Comparison of ENCODE assay signal across 16 cellular contexts in genomic region chr20:51423810-51424209, GRCh38.
A peak's percentile ranks its signal among the peaks of the same experiment; 100 is the strongest.
DNase-seq lines count a peak whose midpoint lies in the region; ATAC-seq, FAIRE-seq and TF ChIP-seq lines count a peak whose summit lies in the region.
"Had no signal": no experiment of that assay in that cellular context is flagged by ENCODE, and none has a peak within 500 bp of the region (broad histone marks: within the 10 kb centered on the region; RNA-seq: fewer than 3 reads in every experiment).

No MANE protein-coding gene starts in this region.

- no peak for DNase-seq in CD8-positive, alpha-beta T cell
- no peak for DNase-seq in astrocyte (ENCODE audit: low read depth)
- no peak for DNase-seq in naive thymus-derived CD4-positive, alpha-beta T cell
- DNase-seq in NCI-H524 (lab: John Stamatoyannopoulos, UW) = no peak
- DNase-seq in amygdala (lab: John Stamatoyannopoulos, UW) = no peak
- no peak for DNase-seq in dorsolateral prefrontal cortex
- DNase-seq: body of pancreas, C1 segment of cervical spinal cord, left cardiac atrium, NCI-H2227 treated with DMSO at 0.1 percent for 48 hours, T-helper 9 cell had no signal

- peaks cover 21% of the 10 kb centered on the region for H3K4me1 ChIP-seq in CD8-positive, alpha-beta T cell (ENCODE audit: insufficient read depth, low read length)
- peaks cover 14% of the 10 kb centered on the region for H3K4me1 ChIP-seq in astrocyte (ENCODE audit: insufficient read depth, low read length)
- H3K4me1 ChIP-seq in naive thymus-derived CD4-positive, alpha-beta T cell (ENCODE audit: control insufficient read depth in 2 of 2, insufficient read depth in 2 of 2, low read length in 2 of 2) = peaks cover 0 to 71% of the 10 kb centered on the region in 2 donors
- H3K4me1 ChIP-seq: HAP-1 had no signal

- H3K9ac ChIP-seq in astrocyte (ENCODE audit: low read length) = no peak overlapping the region

- no peak for TF ChIP-seq CTCF in CD8-positive, alpha-beta T cell (IDR thresholded peaks at IDR 0.05)
- TF ChIP-seq CTCF in astrocyte (IDR thresholded peaks at IDR 0.05; ENCODE audit: insufficient read depth, low read depth, low read length) (no peak), dorsolateral prefrontal cortex (IDR thresholded peaks at IDR 0.05 in 54 of 56, conservative IDR thresholded peaks at IDR 0.05 in 2 of 56; ENCODE audit: low read depth in 1 of 56, partially characterized antibody in 56 of 56) (no peak)

- CTCF ChIA-PET in CD8-positive, alpha-beta T cell (lab: Charles Lee) = interaction anchor here (0.6 to 1.6 kb wide), 4 partner anchors 11 to 172 kb away, joined by 3 to 4 read pairs (median 4); no protein-coding TSS in a partner anchor
- CTCF ChIA-PET in naive thymus-derived CD4-positive, alpha-beta T cell (lab: Charles Lee) = interaction anchor here (0.7 kb wide), 1 partner anchor 22 kb away, joined by 5 read pairs; no protein-coding TSS in a partner anchor

- POLR2A ChIA-PET in CD8-positive, alpha-beta T cell (lab: Charles Lee) = interaction anchor here (1.1 to 1.5 kb wide), 2 partner anchors 19 to 71 kb away, joined by 3 read pairs; no protein-coding TSS in a partner anchor
- POLR2A ChIA-PET in naive thymus-derived CD4-positive, alpha-beta T cell (lab: Charles Lee) = no interaction called here

- H3K4me1 Mint-ChIP-seq in CD8-positive, alpha-beta T cell (ENCODE audit: low read depth) = peaks cover 49% of the 10 kb centered on the region
- H3K4me1 Mint-ChIP-seq in IgD-negative memory B cell = peaks cover 40 to 49% (median 47%) of the 10 kb centered on the region in 3 donors
- H3K4me1 Mint-ChIP-seq in astrocyte (ENCODE audit: low read depth, unreplicated experiment) = peaks cover 34% of the 10 kb centered on the region
- peaks cover 10 to 66% (median 27%) of the 10 kb centered on the region in 7 donors for H3K4me1 Mint-ChIP-seq in naive thymus-derived CD4-positive, alpha-beta T cell

- H3K36me3 Mint-ChIP-seq in CD8-positive, alpha-beta T cell = peaks cover 75% of the 10 kb centered on the region
- H3K36me3 Mint-ChIP-seq in IgD-negative memory B cell (peaks cover 6% of the 10 kb centered on the region), astrocyte (ENCODE audit: low read depth, unreplicated experiment) (no peaks in the 10 kb centered on the region)
- peaks cover 0 to 41% (median 27%) of the 10 kb centered on the region in 5 donors for H3K36me3 Mint-ChIP-seq in naive thymus-derived CD4-positive, alpha-beta T cell

- intact Hi-C loops in CD8-positive, alpha-beta T cell (cut with DNase I, micrococcal nuclease) = loop anchor here in 1 of 2 experiments (5.0 to 10.0 kb wide), 2 partner anchors 51 to 118 kb away; partner anchors contain the start of gene NFATC2
- intact Hi-C loops in naive thymus-derived CD4-positive, alpha-beta T cell (cut with micrococcal nuclease) = loop anchor here in 1 of 2 donors (5.0 kb wide), 1 partner anchor 37 kb away; no protein-coding TSS in a partner anchor
- intact Hi-C loops in dorsolateral prefrontal cortex (cut with DNase I) = no loop called here

- H3K27me3 ChIP-seq in CD8-positive, alpha-beta T cell (ENCODE audit: insufficient read depth, low read length) = no peaks in the 10 kb centered on the region
- no peaks in the 10 kb centered on the region for H3K27me3 ChIP-seq in astrocyte (ENCODE audit: insufficient read depth, low read length)
- no peaks in the 10 kb centered on the region for H3K27me3 ChIP-seq in naive thymus-derived CD4-positive, alpha-beta T cell (ENCODE audit: control insufficient read depth in 2 of 2, insufficient read depth in 2 of 2, low read length in 2 of 2)
- peaks cover 0 to 3% (median 0%) of the 10 kb centered on the region in 45 donors for H3K27me3 ChIP-seq in dorsolateral prefrontal cortex
- H3K27me3 ChIP-seq: body of pancreas, gastroesophageal sphincter had no signal

- no peak overlapping the region for H3K4me3 ChIP-seq in CD8-positive, alpha-beta T cell (ENCODE audit: low read depth, low read length)
- H3K4me3 ChIP-seq in astrocyte (ENCODE audit: insufficient read depth, low read depth, low read length) = no peak overlapping the region
- no peak overlapping the region for H3K4me3 ChIP-seq in naive thymus-derived CD4-positive, alpha-beta T cell (ENCODE audit: low read length)
- H3K4me3 ChIP-seq in dorsolateral prefrontal cortex = no peak overlapping the region
- H3K4me3 ChIP-seq: body of pancreas, gastroesophageal sphincter, HAP-1 had no signal

- no peak overlapping the region for H3K4me2 ChIP-seq in astrocyte (ENCODE audit: low read length)

- no peak for ATAC-seq in CD8-positive, alpha-beta T cell
- ATAC-seq in naive thymus-derived CD4-positive, alpha-beta T cell = no peak
- ATAC-seq in HG03139 (IDR thresholded peaks at IDR 0.05; ENCODE audit: unreplicated experiment) = no peak
- ATAC-seq: body of pancreas, gastroesophageal sphincter, left cardiac atrium, sciatic nerve had no signal

- no peaks in the 10 kb centered on the region for H3K27me3 Mint-ChIP-seq in CD8-positive, alpha-beta T cell (ENCODE audit: low read depth)
- H3K27me3 Mint-ChIP-seq in IgD-negative memory B cell (no peaks in the 10 kb centered on the region), astrocyte (ENCODE audit: low read depth, unreplicated experiment) (no peaks in the 10 kb centered on the region)
- no peaks in the 10 kb centered on the region for H3K27me3 Mint-ChIP-seq in naive thymus-derived CD4-positive, alpha-beta T cell

- H3K9me3 ChIP-seq in CD8-positive, alpha-beta T cell (ENCODE audit: low read length) = no peaks in the 10 kb centered on the region
- H3K9me3 ChIP-seq in astrocyte (ENCODE audit: insufficient read depth, low read depth, low read length) = no peaks in the 10 kb centered on the region
- H3K9me3 ChIP-seq in naive thymus-derived CD4-positive, alpha-beta T cell (ENCODE audit: control insufficient read depth in 2 of 3, low read length in 3 of 3) = no peaks in the 10 kb centered on the region
- H3K9me3 ChIP-seq: body of pancreas, gastroesophageal sphincter, HAP-1 had no signal

- no peaks in the 10 kb centered on the region for H3K79me2 ChIP-seq in astrocyte (ENCODE audit: insufficient read depth, low read length)

- FAIRE-seq in astrocyte (lab: Jason Lieb, UNC) = no peak

- no peak overlapping the region for H3K4me3 Mint-ChIP-seq in CD8-positive, alpha-beta T cell
- peak overlapping the region; percentile 9 to 87 (median 80) for H3K4me3 Mint-ChIP-seq in IgD-negative memory B cell
- no peak overlapping the region for H3K4me3 Mint-ChIP-seq in astrocyte (ENCODE audit: unreplicated experiment)
- H3K4me3 Mint-ChIP-seq in naive thymus-derived CD4-positive, alpha-beta T cell = no peak overlapping the region

- peaks cover 7% of the 10 kb centered on the region for H3K36me3 ChIP-seq in CD8-positive, alpha-beta T cell (ENCODE audit: insufficient read depth, low read length)
- no peaks in the 10 kb centered on the region for H3K36me3 ChIP-seq in astrocyte (ENCODE audit: insufficient read depth, low read length)
- peaks cover under 1 to 67% (median 4%) of the 10 kb centered on the region in 3 experiments for H3K36me3 ChIP-seq in naive thymus-derived CD4-positive, alpha-beta T cell (ENCODE audit: control insufficient read depth in 2 of 3, insufficient read depth in 3 of 3, low read length in 3 of 3)
- H3K36me3 ChIP-seq: gastroesophageal sphincter, HAP-1 had no signal

- H3K27ac ChIP-seq in CD8-positive, alpha-beta T cell (ENCODE audit: low read depth, low read length) = peak overlapping the region; percentile 16
- H3K27ac ChIP-seq in astrocyte (ENCODE audit: low read depth, low read length) (no peak overlapping the region), dorsolateral prefrontal cortex (no peak overlapping the region)
- no peak overlapping the region for H3K27ac ChIP-seq in naive thymus-derived CD4-positive, alpha-beta T cell (ENCODE audit: low read depth, low read length)
- H3K27ac ChIP-seq: body of pancreas had no signal

- H3K9me3 Mint-ChIP-seq in CD8-positive, alpha-beta T cell = no peaks in the 10 kb centered on the region
- H3K9me3 Mint-ChIP-seq in IgD-negative memory B cell (no peaks in the 10 kb centered on the region), astrocyte (ENCODE audit: unreplicated experiment) (no peaks in the 10 kb centered on the region)
- H3K9me3 Mint-ChIP-seq in naive thymus-derived CD4-positive, alpha-beta T cell = peaks cover 0 to 1% (median 0%) of the 10 kb centered on the region in 11 donors

- H4K20me1 ChIP-seq in astrocyte (ENCODE audit: insufficient read depth, low read length) = peaks cover 4% of the 10 kb centered on the region

- no peak overlapping the region for H2AFZ ChIP-seq in astrocyte (ENCODE audit: low read depth, low read length)

- H3K27ac Mint-ChIP-seq in CD8-positive, alpha-beta T cell = peak overlapping the region; percentile 85
- H3K27ac Mint-ChIP-seq in IgD-negative memory B cell (peak overlapping the region; percentile 88 to 97 (median 93)), astrocyte (ENCODE audit: unreplicated experiment) (peak overlapping the region; percentile 86)
- H3K27ac Mint-ChIP-seq in naive thymus-derived CD4-positive, alpha-beta T cell = peak overlapping the region in 8 of 9 donors; percentile 12 to 72 (median 50)

Comparison
In these comparisons a context has a peak if more than half of its experiments do, and no peak if none do; other contexts are left out.
1. H3K4me3 Mint-ChIP-seq: peak in IgD-negative memory B cell (4 of 4); none in CD8-positive, alpha-beta T cell (single experiment), astrocyte (single experiment) and naive thymus-derived CD4-positive, alpha-beta T cell (0 of 10).
2. Peak in every context shown above with its lines, with median percentiles within 50 percentile points of each other: H3K27ac Mint-ChIP-seq.